9 cellular contexts compared by ENCODE assay signal in genomic region chr16:14564881-14565687, GRCh38.
DNase-seq lines count a peak whose midpoint lies in the region; FAIRE-seq and TF ChIP-seq lines count a peak whose summit lies in the region.
"Had no signal": no experiment of that assay in that cellular context is flagged by ENCODE, and none has a peak within 500 bp of the region (broad histone marks: within the 10 kb centered on the region; RNA-seq: fewer than 3 reads in every experiment).

No MANE protein-coding gene starts in this region.

- DNase-seq in DMS153 treated with DMSO at 0.1 percent for 48 hours (lab: John Stamatoyannopoulos, UW; ENCODE audit: unreplicated experiment) (peak; percentile 79), NCI-H1436 treated with DMSO at 0.1 percent for 48 hours (lab: John Stamatoyannopoulos, UW) (peak; percentile 58), astrocyte of the spinal cord (ENCODE audit: low read depth, low spot score) (peak; percentile 32), mesenchymal stem cell (no peak), C1 segment of cervical spinal cord (lab: John Stamatoyannopoulos, UW) (no peak), thyroid gland (no peak), urothelium cell line (ENCODE audit: low spot score) (no peak)
- DNase-seq in stimulated activated CD4-positive, alpha-beta T cell treated with anti-CD3 and anti-CD28 coated beads, Interleukin-4, amount 100 ng/mL, for 24 hours: no peak
- DNase-seq: naive B cell had no signal

- in situ Hi-C loops in astrocyte of the spinal cord (cut with HindIII; ENCODE audit: low sequenced_read_pairs): no loop called here

- no peak overlapping the region for H2BK5ac ChIP-seq in mesenchymal stem cell (ENCODE audit: low read depth, low read length, poor library complexity, severe bottlenecking)

- H2AK5ac ChIP-seq in mesenchymal stem cell (ENCODE audit: low read length, severe bottlenecking): no peak overlapping the region

- H2BK15ac ChIP-seq in mesenchymal stem cell (ENCODE audit: low read depth, poor library complexity, severe bottlenecking): no peak overlapping the region

- H2BK12ac ChIP-seq in mesenchymal stem cell (ENCODE audit: low read length in 2 of 2): no peak overlapping the region

- H3K9ac ChIP-seq in mesenchymal stem cell (ENCODE audit: low read length): peak overlapping the region; percentile 1

- no peak overlapping the region for H3K14ac ChIP-seq in mesenchymal stem cell (ENCODE audit: low read length in 2 of 2)

- no peak overlapping the region for H3K4ac ChIP-seq in mesenchymal stem cell (ENCODE audit: low read depth in 1 of 2, low read length in 2 of 2)

- TF ChIP-seq CTCF in astrocyte of the spinal cord (IDR thresholded peaks at IDR 0.05; ENCODE audit: low read depth, low read length) (no peak), thyroid gland (IDR thresholded peaks at IDR 0.05) (no peak)

- H3K79me1 ChIP-seq in mesenchymal stem cell (replicated peaks; ENCODE audit: low read length, poor library complexity, severe bottlenecking): peaks cover 1% of the 10 kb centered on the region

- H3K4me1 ChIP-seq in mesenchymal stem cell (ENCODE audit: control insufficient read depth, insufficient read depth, low read depth, low read length) (peaks cover 4% of the 10 kb centered on the region), thyroid gland (peaks cover 23 to 27% of the 10 kb centered on the region in 2 donors)

- H3K9me3 ChIP-seq in mesenchymal stem cell (ENCODE audit: control insufficient read depth, low read length) (no peaks in the 10 kb centered on the region), thyroid gland (no peaks in the 10 kb centered on the region)

- no peak overlapping the region for H3K4me3 ChIP-seq in astrocyte of the spinal cord (ENCODE audit: low read depth, low read length)
- H3K4me3 ChIP-seq in mesenchymal stem cell (ENCODE audit: insufficient read depth in 1 of 2, low read depth in 1 of 2, low read length in 2 of 2): peak overlapping the region in 1 of 2 experiments; percentile 13
- H3K4me3 ChIP-seq in thyroid gland (replicated peaks in 1 of 3): no peak overlapping the region

- H3K36me3 ChIP-seq in mesenchymal stem cell (ENCODE audit: control insufficient read depth in 1 of 2, insufficient read depth in 2 of 2, low read depth in 1 of 2, low read length in 2 of 2) (peaks cover 2 to 18% of the 10 kb centered on the region in 2 experiments), thyroid gland (no peaks in the 10 kb centered on the region)

- no peak for TF ChIP-seq POLR2A in thyroid gland (IDR thresholded peaks at IDR 0.05)

- WGBS in mesenchymal stem cell: 93% methylated on average over 4 of the region's 5 CpGs
- 74 to 79% methylated on average over 5 of the region's 5 CpGs for WGBS in thyroid gland, 2 donors

- H3K27me3 ChIP-seq in mesenchymal stem cell (ENCODE audit: control insufficient read depth in 1 of 2, insufficient read depth in 1 of 2, low read length in 2 of 2) (no peaks in the 10 kb centered on the region), thyroid gland (no peaks in the 10 kb centered on the region)

- H4K91ac ChIP-seq in mesenchymal stem cell (ENCODE audit: low read length): no peak overlapping the region

- H3K4me2 ChIP-seq in mesenchymal stem cell (ENCODE audit: low read length, poor library complexity, severe bottlenecking): no peak overlapping the region

- H3K27ac ChIP-seq in mesenchymal stem cell (ENCODE audit: low read length, poor library complexity, severe bottlenecking) (peak overlapping the region; percentile 15), thyroid gland (no peak overlapping the region)

- H4K8ac ChIP-seq in mesenchymal stem cell (ENCODE audit: low read length): no peak overlapping the region

- H3K18ac ChIP-seq in mesenchymal stem cell (ENCODE audit: low read depth in 1 of 2, low read length in 2 of 2): no peak overlapping the region

- H3K23ac ChIP-seq in mesenchymal stem cell (ENCODE audit: low read length in 2 of 2): no peak overlapping the region

- H2BK120ac ChIP-seq in mesenchymal stem cell (ENCODE audit: low read depth, low read length): no peak overlapping the region

- no peak overlapping the region for H2AFZ ChIP-seq in mesenchymal stem cell (ENCODE audit: low read depth, low read length)

- intact Hi-C loops in thyroid gland (cut with DNase I): no loop called here

- FAIRE-seq in urothelium cell line (lab: Jason Lieb, UNC): no peak

Comparison
In these comparisons a context has a peak if more than half of its experiments do, and no peak if none do; other contexts are left out.
1. DNase-seq: peak in DMS153 treated with DMSO at 0.1 percent for 48 hours (single experiment), NCI-H1436 treated with DMSO at 0.1 percent for 48 hours (single experiment) and astrocyte of the spinal cord (single experiment); none in mesenchymal stem cell (single experiment), stimulated activated CD4-positive, alpha-beta T cell treated with anti-CD3 and anti-CD28 coated beads, Interleukin-4, amount 100 ng/mL, for 24 hours (single experiment), C1 segment of cervical spinal cord (0 of 14), thyroid gland (0 of 2) and urothelium cell line (single experiment).